In genomic region chr7:73768661-73769480, GRCh38 we compare ENCODE assay signal across 14 cellular contexts. TPM values are rescaled to one million over a fixed set of nuclear protein-coding genes. Genes with fewer than 3 reads are reported as not detected.
DNase-seq lines count a peak whose midpoint lies in the region; ATAC-seq and TF ChIP-seq lines count a peak whose summit lies in the region.
"Had no signal": no experiment of that assay in that cellular context is flagged by ENCODE, and none has a peak within 500 bp of the region (broad histone marks: within the 10 kb centered on the region; RNA-seq: fewer than 3 reads in every experiment).

No MANE protein-coding gene starts in this region.

- WGBS in thyroid gland, 2 donors = 15 to 27% methylated on average over 19 to 29 of the region's 51 CpGs
- WGBS in smooth muscle cell (ENCODE audit: low lambda C conversion rate) = 92% methylated on average over 51 of the region's 51 CpGs

- no peak overlapping the region for H3K4me3 Mint-ChIP-seq in activated CD4-positive, alpha-beta memory T cell treated with anti-CD3 and anti-CD28 coated beads, Interleukin-2, amount 10 ng/mL, durations not matched to agents 7 days and 5 days
- H3K4me3 Mint-ChIP-seq: activated CD8-positive, alpha-beta T cell treated with anti-CD3 and anti-CD28 coated beads, Interleukin-2, amount 10 ng/mL, durations not matched to agents 7 days and 5 days had no signal

- peaks cover 8% of the 10 kb centered on the region for H3K4me1 Mint-ChIP-seq in activated CD4-positive, alpha-beta memory T cell treated with anti-CD3 and anti-CD28 coated beads, Interleukin-2, amount 10 ng/mL, durations not matched to agents 7 days and 5 days

- H3K9ac ChIP-seq in PC-3 (ENCODE audit: low read length) = peak overlapping the region; percentile 55
- no peak overlapping the region for H3K9ac ChIP-seq in smooth muscle cell (ENCODE audit: low read depth)

- H3K4me2 ChIP-seq in PC-3 (ENCODE audit: low read length) (peak overlapping the region; percentile 96), smooth muscle cell (no peak overlapping the region)

- no peaks in the 10 kb centered on the region for H3K36me3 Mint-ChIP-seq in activated CD4-positive, alpha-beta memory T cell treated with anti-CD3 and anti-CD28 coated beads, Interleukin-2, amount 10 ng/mL, durations not matched to agents 7 days and 5 days (ENCODE audit: low read depth)

- peak; percentile 7 for DNase-seq in NCI-H510A treated with DMSO at 0.1 percent for 48 hours (lab: John Stamatoyannopoulos, UW)
- no peak for DNase-seq in NCI-H510A (lab: John Stamatoyannopoulos, UW)
- DNase-seq in PC-3 = no peak
- peak; percentile 55 for DNase-seq in left kidney (ENCODE audit: low read depth, low spot score)
- peak in 1 of 2 donors; percentile 42 for DNase-seq in thyroid gland
- no peak for DNase-seq in tibial artery
- no peak for DNase-seq in activated CD4-positive, alpha-beta memory T cell treated with anti-CD3 and anti-CD28 coated beads, Interleukin-2, amount 10 ng/mL, durations not matched to agents 7 days and 5 days
- no peak for DNase-seq in smooth muscle cell (lab: John Stamatoyannopoulos, UW; ENCODE audit: unreplicated experiment)
- DNase-seq: activated CD8-positive, alpha-beta T cell treated with anti-CD3 and anti-CD28 coated beads, Interleukin-2, amount 10 ng/mL, durations not matched to agents 7 days and 5 days; KG1; NCI-H2171 treated with DMSO at 0.1 percent for 48 hours had no signal

- no peaks in the 10 kb centered on the region for H3K27me3 ChIP-seq in PC-3 (ENCODE audit: low read length)
- H3K27me3 ChIP-seq in thyroid gland = no peaks in the 10 kb centered on the region
- peaks cover 0 to 58% of the 10 kb centered on the region in 2 donors for H3K27me3 ChIP-seq in tibial artery
- peaks cover 48% of the 10 kb centered on the region for H3K27me3 ChIP-seq in smooth muscle cell (ENCODE audit: low read depth)

- POLR2A ChIA-PET in PC-3 (lab: Charles Lee; ENCODE audit: unreplicated experiment) = interaction anchor here (0.6 kb wide), 1 partner anchor 86 kb away, joined by 3 read pairs; no protein-coding TSS in a partner anchor
- POLR2A ChIA-PET in activated CD4-positive, alpha-beta memory T cell treated with anti-CD3 and anti-CD28 coated beads, Interleukin-2, amount 10 ng/mL, durations not matched to agents 7 days and 5 days (lab: Charles Lee) = no interaction called here

- H3K27ac Mint-ChIP-seq in activated CD4-positive, alpha-beta memory T cell treated with anti-CD3 and anti-CD28 coated beads, Interleukin-2, amount 10 ng/mL, durations not matched to agents 7 days and 5 days = no peak overlapping the region
- H3K27ac Mint-ChIP-seq: activated CD8-positive, alpha-beta T cell treated with anti-CD3 and anti-CD28 coated beads, Interleukin-2, amount 10 ng/mL, durations not matched to agents 7 days and 5 days had no signal

- H3K9me3 Mint-ChIP-seq in activated CD4-positive, alpha-beta memory T cell treated with anti-CD3 and anti-CD28 coated beads, Interleukin-2, amount 10 ng/mL, durations not matched to agents 7 days and 5 days = no peaks in the 10 kb centered on the region

- peak overlapping the region; percentile 69 for H3K4me3 ChIP-seq in PC-3 (ENCODE audit: low read length)
- H3K4me3 ChIP-seq in thyroid gland (replicated peaks in 1 of 3) = peak overlapping the region; percentile 58 to 84 (median 70)
- no peak overlapping the region for H3K4me3 ChIP-seq in tibial artery
- no peak overlapping the region for H3K4me3 ChIP-seq in smooth muscle cell

- no peaks in the 10 kb centered on the region for H3F3A ChIP-seq in PC-3 (ENCODE audit: low read length, unreplicated experiment)
- H3F3A ChIP-seq in smooth muscle cell (ENCODE audit: low read depth) = no peaks in the 10 kb centered on the region

- no peak for ATAC-seq in PC-3
- ATAC-seq: activated CD8-positive, alpha-beta T cell treated with anti-CD3 and anti-CD28 coated beads, Interleukin-2, amount 10 ng/mL, durations not matched to agents 7 days and 5 days had no signal

- H3K27ac ChIP-seq in PC-3 (ENCODE audit: low read length) (no peak overlapping the region), thyroid gland (peak overlapping the region; percentile 92 to 96 (median 95)), tibial artery (no peak overlapping the region), smooth muscle cell (ENCODE audit: low read depth) (no peak overlapping the region)

- CTCF ChIA-PET in PC-3 (lab: Charles Lee) = interaction anchor here (0.6 kb wide), 1 partner anchor 132 kb away, joined by 3 read pairs; no protein-coding TSS in a partner anchor
- CTCF ChIA-PET in activated CD4-positive, alpha-beta memory T cell treated with anti-CD3 and anti-CD28 coated beads, Interleukin-2, amount 10 ng/mL, durations not matched to agents 7 days and 5 days (lab: Charles Lee) = no interaction called here

- H2AFZ ChIP-seq in PC-3 (ENCODE audit: low read length) (peak overlapping the region; percentile 84; the same call in 1 of the 2 replicates), smooth muscle cell (ENCODE audit: low read depth) (no peak overlapping the region)

- no peaks in the 10 kb centered on the region for H3K36me3 ChIP-seq in PC-3 (ENCODE audit: low read depth, low read length)
- H3K36me3 ChIP-seq in thyroid gland = no peaks in the 10 kb centered on the region
- H3K36me3 ChIP-seq in tibial artery = no peaks in the 10 kb centered on the region
- no peaks in the 10 kb centered on the region for H3K36me3 ChIP-seq in smooth muscle cell (ENCODE audit: low read depth)
- H3K36me3 ChIP-seq: tibial nerve had no signal

- H3K4me1 ChIP-seq in PC-3 (ENCODE audit: insufficient read depth, low read length) (peaks cover 20% of the 10 kb centered on the region; the same call in 1 of the 2 replicates), thyroid gland (peaks cover 15 to 24% of the 10 kb centered on the region in 2 donors), tibial artery (peaks cover 0 to 23% (median 10%) of the 10 kb centered on the region in 4 donors), smooth muscle cell (ENCODE audit: low read depth) (no peaks in the 10 kb centered on the region)

- TF ChIP-seq CTCF in PC-3 (conservative IDR thresholded peaks at IDR 0.05; ENCODE audit: low read depth, low read length) (no peak), thyroid gland (IDR thresholded peaks at IDR 0.05) (no peak), tibial artery (IDR thresholded peaks at IDR 0.05) (no peak), smooth muscle cell (IDR thresholded peaks at IDR 0.05; ENCODE audit: borderline replicate concordance, insufficient read depth, poor library complexity, severe bottlenecking) (no peak)

- H3K79me2 ChIP-seq in PC-3 (ENCODE audit: low read length) (peaks cover 16% of the 10 kb centered on the region), smooth muscle cell (ENCODE audit: low read depth) (no peaks in the 10 kb centered on the region)

- no TSS peak for BruUV-seq in PC-3 (replicated peaks; lab: Mats Ljungman, UMichigan)

- no peaks in the 10 kb centered on the region for H3K9me2 ChIP-seq in PC-3 (replicated peaks; ENCODE audit: low read length)

- H4K20me1 ChIP-seq in PC-3 (ENCODE audit: low read length) (no peaks in the 10 kb centered on the region), smooth muscle cell (ENCODE audit: low read depth) (no peaks in the 10 kb centered on the region)

- H3K27me3 Mint-ChIP-seq in activated CD4-positive, alpha-beta memory T cell treated with anti-CD3 and anti-CD28 coated beads, Interleukin-2, amount 10 ng/mL, durations not matched to agents 7 days and 5 days = peaks cover 35% of the 10 kb centered on the region

- H3K9me3 ChIP-seq in PC-3 (ENCODE audit: low read length) (no peaks in the 10 kb centered on the region), thyroid gland (no peaks in the 10 kb centered on the region), tibial artery (no peaks in the 10 kb centered on the region), smooth muscle cell (replicated peaks; ENCODE audit: low read depth) (no peaks in the 10 kb centered on the region)
- H3K9me3 ChIP-seq: tibial nerve had no signal

- TF ChIP-seq POLR2A in thyroid gland (IDR thresholded peaks at IDR 0.05) = peak in 1 of 2 donors; percentile 5

- intact Hi-C loops in PC-3 (cut with micrococcal nuclease) = no loop called here
- intact Hi-C loops in thyroid gland (cut with DNase I) = no loop called here
- intact Hi-C loops in tibial artery (cut with DNase I; ENCODE audit: low total_unique reads) = no loop called here

RNA-seq across cellular contexts. Expression of gene CLDN3, which starts 1.2 kb away (rescaled TPM):
- total RNA-seq in PC-3 (2014; rRNA removed) (51.6 and 70.7 TPM in 2 replicates), thyroid gland (100 to 1,000 TPM; 249 to 330 (median 288) TPM), smooth muscle cell (not detected in 2 replicates)
- total RNA-seq in activated CD4-positive, alpha-beta memory T cell treated with anti-CD3 and anti-CD28 coated beads, Interleukin-2, amount 10 ng/mL, durations not matched to agents 7 days and 5 days = not detected
- polyA plus RNA-seq in smooth muscle cell = 0.16 and 1.8 TPM in 2 replicates
- total RNA-seq: activated CD8-positive, alpha-beta T cell treated with anti-CD3 and anti-CD28 coated beads, Interleukin-2, amount 10 ng/mL, durations not matched to agents 7 days and 5 days; cardiac septum; T-helper 2 cell treated with Interferon-gamma antibody and Interleukin-4, amounts not matched to agents 100 ng/mL and 5 ng/mL, for 36 hours; tibial nerve had no signal

RNA-seq across cellular contexts. Expression of gene ABHD11, which starts 30.3 kb away (rescaled TPM):
- total RNA-seq in PC-3 (2014; rRNA removed) (38.6 and 41.4 TPM in 2 replicates), thyroid gland (10 to 100 TPM; 39.5 to 75.8 (median 67.1) TPM), smooth muscle cell (3.4 and 16.5 TPM in 2 replicates)
- total RNA-seq in activated CD4-positive, alpha-beta memory T cell treated with anti-CD3 and anti-CD28 coated beads, Interleukin-2, amount 10 ng/mL, durations not matched to agents 7 days and 5 days = 10 to 100 TPM; 12.3 to 13.7 TPM
- 14.1 and 19.9 TPM in 2 replicates for polyA plus RNA-seq in smooth muscle cell

RNA-seq across cellular contexts. Expression of gene STX1A, which starts 49.4 kb away (rescaled TPM):
- total RNA-seq in PC-3 (2014; rRNA removed) (145 and 163 TPM in 2 replicates), thyroid gland (1 to 10 TPM; 4.4 to 9.5 (median 7.2) TPM), smooth muscle cell (14.3 and 18.3 TPM in 2 replicates)
- 10 to 100 TPM; 27.9 to 30.7 TPM for total RNA-seq in activated CD4-positive, alpha-beta memory T cell treated with anti-CD3 and anti-CD28 coated beads, Interleukin-2, amount 10 ng/mL, durations not matched to agents 7 days and 5 days
- 7.5 and 18.0 TPM in 2 replicates for polyA plus RNA-seq in smooth muscle cell

Comparison
In these comparisons a context has a peak if more than half of its experiments do, and no peak if none do; other contexts are left out.
1. DNase-seq: peak in NCI-H510A treated with DMSO at 0.1 percent for 48 hours (single experiment) and left kidney (single experiment); none in NCI-H510A (single experiment), PC-3 (single experiment), tibial artery (0 of 2), activated CD4-positive, alpha-beta memory T cell treated with anti-CD3 and anti-CD28 coated beads, Interleukin-2, amount 10 ng/mL, durations not matched to agents 7 days and 5 days (single experiment) and smooth muscle cell (single experiment).
2. H3K27ac ChIP-seq: peak in thyroid gland (3 of 3); none in PC-3 (single experiment), tibial artery (0 of 2) and smooth muscle cell (single experiment).
3. H3K4me3 ChIP-seq: peak in PC-3 (single experiment) and thyroid gland (3 of 3); none in tibial artery (0 of 2) and smooth muscle cell (single experiment).
4. RNA of gene CLDN3, which starts 1.2 kb away (total RNA-seq): 249 to 330 TPM in thyroid gland and 51.6 to 70.7 TPM in PC-3; not detected in activated CD4-positive, alpha-beta memory T cell treated with anti-CD3 and anti-CD28 coated beads, Interleukin-2, amount 10 ng/mL, durations not matched to agents 7 days and 5 days and not detected in smooth muscle cell; every median in the first group is over 10 times any median in the second.